In genomic region chr11:60367009-60367408, GRCh38 we compare ENCODE assay signal across 9 cellular contexts. TPM values are rescaled to one million over a fixed set of nuclear protein-coding genes. Genes with fewer than 3 reads are reported as not detected.
DNase-seq lines count a peak whose midpoint lies in the region; ATAC-seq, FAIRE-seq and TF ChIP-seq lines count a peak whose summit lies in the region.
"Had no signal": no experiment of that assay in that cellular context is flagged by ENCODE, and none has a peak within 500 bp of the region (broad histone marks: within the 10 kb centered on the region; RNA-seq: fewer than 3 reads in every experiment).

No MANE protein-coding gene starts in this region.

- peaks cover 20 to 27% of the 10 kb centered on the region in 2 donors for H3K4me1 Mint-ChIP-seq in natural killer cell treated with Interleukin-12 subunit alpha and Interleukin-12 subunit beta and Interleukin-15 and Interleukin-18, amount 100 ng/mL, for 72 hours (ENCODE audit: low read depth in 2 of 2)
- peaks cover 0 to 8% of the 10 kb centered on the region in 2 donors for H3K4me1 Mint-ChIP-seq in natural killer cell

- peak overlapping the region; percentile 29 to 78 for H3K27ac Mint-ChIP-seq in natural killer cell treated with Interleukin-12 subunit alpha and Interleukin-12 subunit beta and Interleukin-15 and Interleukin-18, amount 100 ng/mL, for 72 hours
- H3K27ac Mint-ChIP-seq in natural killer cell = no peak overlapping the region

- H3K27me3 Mint-ChIP-seq in natural killer cell treated with Interleukin-12 subunit alpha and Interleukin-12 subunit beta and Interleukin-15 and Interleukin-18, amount 100 ng/mL, for 72 hours = peaks cover 20 to 52% of the 10 kb centered on the region in 2 donors
- peaks cover 15 to 24% of the 10 kb centered on the region in 2 donors for H3K27me3 Mint-ChIP-seq in natural killer cell (ENCODE audit: low read depth in 2 of 2)

- ATAC-seq in natural killer cell treated with Interleukin-12 subunit alpha and Interleukin-12 subunit beta and Interleukin-15 and Interleukin-18, amount 100 ng/mL, for 72 hours = peak; percentile 74 to 84
- ATAC-seq in natural killer cell (no peak), HG02623 (IDR thresholded peaks at IDR 0.05; ENCODE audit: unreplicated experiment) (peak; percentile 87), HG03565 (IDR thresholded peaks at IDR 0.05; ENCODE audit: unreplicated experiment) (peak; percentile 82)

- no peak for DNase-seq in natural killer cell treated with Interleukin-12 subunit alpha and Interleukin-12 subunit beta and Interleukin-15 and Interleukin-18, amount 100 ng/mL, for 72 hours (ENCODE audit: low spot score)
- DNase-seq in natural killer cell (no peak), caudate nucleus (lab: John Stamatoyannopoulos, UW) (no peak), HTR-8/SVneo (ENCODE audit: insufficient read length, low spot score) (no peak), GDM1 (lab: John Stamatoyannopoulos, UW) (no peak), NCI-H1092 (lab: John Stamatoyannopoulos, UW) (no peak)
- DNase-seq: anterior cingulate cortex had no signal

- no peak for FAIRE-seq in HTR-8/SVneo (lab: Jason Lieb, UNC)

- TF ChIP-seq CTCF in natural killer cell (IDR thresholded peaks at IDR 0.05) = no peak

- no peak overlapping the region for H3K27ac ChIP-seq in caudate nucleus (ENCODE audit: low read depth, low read length)

- H3K36me3 Mint-ChIP-seq in natural killer cell treated with Interleukin-12 subunit alpha and Interleukin-12 subunit beta and Interleukin-15 and Interleukin-18, amount 100 ng/mL, for 72 hours = peaks cover 4% of the 10 kb centered on the region
- no peaks in the 10 kb centered on the region for H3K36me3 Mint-ChIP-seq in natural killer cell

- intact Hi-C loops in natural killer cell (cut with micrococcal nuclease) = no loop called here

- H3K9me3 Mint-ChIP-seq in natural killer cell treated with Interleukin-12 subunit alpha and Interleukin-12 subunit beta and Interleukin-15 and Interleukin-18, amount 100 ng/mL, for 72 hours = no peaks in the 10 kb centered on the region
- H3K9me3 Mint-ChIP-seq in natural killer cell = no peaks in the 10 kb centered on the region

- H3K4me3 Mint-ChIP-seq in natural killer cell treated with Interleukin-12 subunit alpha and Interleukin-12 subunit beta and Interleukin-15 and Interleukin-18, amount 100 ng/mL, for 72 hours = peak overlapping the region; percentile 39
- no peak overlapping the region for H3K4me3 Mint-ChIP-seq in natural killer cell

RNA-seq across cellular contexts. Expression of gene MS4A7, which starts 11.3 kb away (rescaled TPM):
- 1 to 10 TPM in 1 of 2 donors, under 1 TPM in 1; 0.70 to 1.5 TPM for total RNA-seq in natural killer cell treated with Interleukin-12 subunit alpha and Interleukin-12 subunit beta and Interleukin-15 and Interleukin-18, amount 100 ng/mL, for 72 hours
- 10 to 100 TPM in 1 of 3 donors, 1 to 10 TPM in 2; 4.8 to 44.3 (median 8.0) TPM for total RNA-seq in natural killer cell

RNA-seq across cellular contexts. Expression of gene MS4A14, which starts 29.2 kb away (rescaled TPM):
- total RNA-seq in natural killer cell treated with Interleukin-12 subunit alpha and Interleukin-12 subunit beta and Interleukin-15 and Interleukin-18, amount 100 ng/mL, for 72 hours = under 1 TPM; 0.11 to 0.14 TPM
- under 1 TPM; 0.34 to 0.80 (median 0.78) TPM for total RNA-seq in natural killer cell

RNA-seq across cellular contexts. Expression of gene MS4A6E, which starts 40.0 kb away (rescaled TPM):
- total RNA-seq in natural killer cell treated with Interleukin-12 subunit alpha and Interleukin-12 subunit beta and Interleukin-15 and Interleukin-18, amount 100 ng/mL, for 72 hours = not detected
- total RNA-seq in natural killer cell = not detected

Comparison
In these comparisons a context has a peak if more than half of its experiments do, and no peak if none do; other contexts are left out.
1. ATAC-seq: peak in natural killer cell treated with Interleukin-12 subunit alpha and Interleukin-12 subunit beta and Interleukin-15 and Interleukin-18, amount 100 ng/mL, for 72 hours (2 of 2), HG02623 (single experiment) and HG03565 (single experiment); none in natural killer cell (0 of 3).
2. H3K27ac Mint-ChIP-seq: peak in natural killer cell treated with Interleukin-12 subunit alpha and Interleukin-12 subunit beta and Interleukin-15 and Interleukin-18, amount 100 ng/mL, for 72 hours (2 of 2); none in natural killer cell (0 of 2).